ENCODE assay signal across 19 cellular contexts in genomic region chr3:69772152-69772867, GRCh38.
"Had no signal": no experiment of that assay in that cellular context is flagged by ENCODE, and none has a peak within 500 bp of the region (broad histone marks: within the 10 kb centered on the region; RNA-seq: fewer than 3 reads in every experiment).

No MANE protein-coding gene starts in this region.

- ATAC-seq: activated naive CD4-positive, alpha-beta T cell treated with anti-CD3 and anti-CD28 coated beads, Interleukin-2, amount 50 U/mL, for 72 hours; gastrocnemius medialis; natural killer cell treated with Interleukin-12 subunit alpha and Interleukin-12 subunit beta and Interleukin-15 and Interleukin-18, amount 100 ng/mL, for 72 hours; T-helper 17 cell had no signal

- DNase-seq: activated CD4-positive, alpha-beta T cell treated with anti-CD3 and anti-CD28 coated beads for 1 hour; activated gamma-delta T cell treated with Interleukin-2 at 50 U/mL for 16 hours; activated T-cell treated with anti-CD3 and anti-CD28 coated beads, Interleukin-2, amount 50 U/mL, for 1 hour; cerebellar nuclear complex; cortex of kidney; endodermal cell; esophagus squamous epithelium; gastrocnemius medialis; sigmoid colon; spleen; stimulated activated CD4-positive, alpha-beta T cell treated with anti-CD3 and anti-CD28 coated beads, Interleukin-4, amount 100 ng/mL, for 1 hour; stimulated activated naive CD4-positive, alpha-beta T cell treated with Interleukin-2 at 50 U/mL for 16 hours; SW 1271; T-helper 17 cell; upper lobe of left lung had no signal

- H3K27ac Mint-ChIP-seq: activated naive CD4-positive, alpha-beta T cell treated with anti-CD3 and anti-CD28 coated beads, Interleukin-2, amount 50 U/mL, for 72 hours; endodermal cell; natural killer cell treated with Interleukin-12 subunit alpha and Interleukin-12 subunit beta and Interleukin-15 and Interleukin-18, amount 100 ng/mL, for 72 hours; T-helper 17 cell had no signal

- H3K4me3 ChIP-seq: esophagus squamous epithelium, gastrocnemius medialis, lung, sigmoid colon, spleen, upper lobe of left lung had no signal

- H3K36me3 Mint-ChIP-seq: activated naive CD4-positive, alpha-beta T cell treated with anti-CD3 and anti-CD28 coated beads, Interleukin-2, amount 50 U/mL, for 72 hours; natural killer cell treated with Interleukin-12 subunit alpha and Interleukin-12 subunit beta and Interleukin-15 and Interleukin-18, amount 100 ng/mL, for 72 hours had no signal

- H3K27ac ChIP-seq: esophagus squamous epithelium, gastrocnemius medialis, neutrophil, spleen, upper lobe of left lung had no signal

- H3K4me1 ChIP-seq: spleen had no signal

- H3K27me3 Mint-ChIP-seq: T-helper 17 cell had no signal

- H3K9me3 ChIP-seq: esophagus squamous epithelium, gastrocnemius medialis, neutrophil, sigmoid colon, spleen, upper lobe of left lung had no signal

- H3K27me3 ChIP-seq: esophagus squamous epithelium, gastrocnemius medialis, neutrophil, sigmoid colon, spleen, upper lobe of left lung had no signal

- H3K4me3 Mint-ChIP-seq: endodermal cell; natural killer cell treated with Interleukin-12 subunit alpha and Interleukin-12 subunit beta and Interleukin-15 and Interleukin-18, amount 100 ng/mL, for 72 hours; T-helper 17 cell had no signal

- H3K36me3 ChIP-seq: esophagus squamous epithelium, gastrocnemius medialis, neutrophil, sigmoid colon, spleen, upper lobe of left lung had no signal

- H3K9me3 Mint-ChIP-seq: endodermal cell had no signal

- H3K4me1 Mint-ChIP-seq: T-helper 17 cell had no signal
